2 cellular contexts compared by ENCODE assay signal in genomic region chr7:101912711-101913110, GRCh38.
TF ChIP-seq lines count a peak whose summit lies in the region.

No MANE protein-coding gene starts in this region.

TF ChIP-seq in liver, 16 proteins besides CTCF, POLR2A, EP300 and RAD21 (continued from another document):
- TF ChIP-seq REST (IDR thresholded peaks at IDR 0.05) (no peak), HNF4G (IDR thresholded peaks at IDR 0.05) (no peak), JUND (IDR thresholded peaks at IDR 0.05) (no peak), MAX (IDR thresholded peaks at IDR 0.05) (no peak), ATF3 (IDR thresholded peaks at IDR 0.05) (no peak), FOXA1 (IDR thresholded peaks at IDR 0.05) (no peak), FOXA2 (IDR thresholded peaks at IDR 0.05) (no peak), RXRA (IDR thresholded peaks at IDR 0.05) (no peak), GABPA (IDR thresholded peaks at IDR 0.05 in 1 of 2, conservative IDR thresholded peaks at IDR 0.05 in 1 of 2) (no peak), EGR1 (IDR thresholded peaks at IDR 0.05; ENCODE audit: low read depth in 2 of 2) (no peak)

TF ChIP-seq in HepG2, 621 proteins besides CTCF, POLR2A, EP300 and RAD21 (continued from another document):
- no peak for TF ChIP-seq ZNF770 (CRISPR knock-in tag; IDR thresholded peaks at IDR 0.05)
- TF ChIP-seq FOXJ3 (CRISPR knock-in tag; IDR thresholded peaks at IDR 0.05; ENCODE audit: borderline replicate concordance): no peak
- no peak for TF ChIP-seq ZNF12 (CRISPR knock-in tag; IDR thresholded peaks at IDR 0.05)
- no peak for TF ChIP-seq HOXD1 (CRISPR knock-in tag; IDR thresholded peaks at IDR 0.05)
- no peak for TF ChIP-seq ONECUT2 (CRISPR knock-in tag; IDR thresholded peaks at IDR 0.05)
- TF ChIP-seq ZNF570 (CRISPR knock-in tag; IDR thresholded peaks at IDR 0.05; ENCODE audit: borderline replicate concordance): no peak
- TF ChIP-seq PHF5A (CRISPR knock-in tag; IDR thresholded peaks at IDR 0.05; ENCODE audit: low read depth, unreplicated experiment): no peak
- no peak for TF ChIP-seq CC2D1A (CRISPR knock-in tag; IDR thresholded peaks at IDR 0.05)
- no peak for TF ChIP-seq HNF1A (IDR thresholded peaks at IDR 0.05; ENCODE audit: low read depth)
- no peak for TF ChIP-seq HNF1A (CRISPR knock-in tag; IDR thresholded peaks at IDR 0.05; ENCODE audit: borderline replicate concordance)
- no peak for TF ChIP-seq BRCA1 (CRISPR knock-in tag; IDR thresholded peaks at IDR 0.05)
- no peak for TF ChIP-seq KMT2A (CRISPR knock-in tag; IDR thresholded peaks at IDR 0.05)
- TF ChIP-seq SSRP1 (CRISPR knock-in tag; IDR thresholded peaks at IDR 0.05): no peak
- no peak for TF ChIP-seq KDM6A (CRISPR knock-in tag; IDR thresholded peaks at IDR 0.05; ENCODE audit: low read depth)
TF ChIP-seq in HepG2: peak in this region for 0.
